In genomic region chr20:64041781-64042771, GRCh38 we compare ENCODE assay signal across 9 cellular contexts. TPM values are rescaled to one million over a fixed set of nuclear protein-coding genes. Genes with fewer than 3 reads are reported as not detected.
A peak's percentile ranks its signal among the peaks of the same experiment; 100 is the strongest.
DNase-seq lines count a peak whose midpoint lies in the region; ATAC-seq, FAIRE-seq and TF ChIP-seq lines count a peak whose summit lies in the region.
"Had no signal": no experiment of that assay in that cellular context is flagged by ENCODE, and none has a peak within 500 bp of the region (broad histone marks: within the 10 kb centered on the region; RNA-seq: fewer than 3 reads in every experiment).

No MANE protein-coding gene starts in this region.

- TF ChIP-seq POLR2A in breast epithelium (IDR thresholded peaks at IDR 0.05): no peak

- H3K27ac ChIP-seq in breast epithelium (peak overlapping the region; percentile 65 to 66), keratinocyte (ENCODE audit: control insufficient read depth, insufficient read depth, low read length) (no peak overlapping the region), urinary bladder (ENCODE audit: low read depth) (no peak overlapping the region)

- TF ChIP-seq CTCF in breast epithelium (IDR thresholded peaks at IDR 0.05) (no peak), MCF 10A (IDR thresholded peaks at IDR 0.05; ENCODE audit: unreplicated experiment) (no peak), activated B cell treated with CpG ODN at 0.5 μM for 24 hours (IDR thresholded peaks at IDR 0.05) (no peak), keratinocyte (optimal IDR thresholded peaks at IDR 0.05 in 1 of 3, IDR thresholded peaks at IDR 0.05 in 1 of 3, conservative IDR thresholded peaks at IDR 0.05 in 1 of 3; ENCODE audit: extremely low read depth in 1 of 3, insufficient read depth in 2 of 3, low read length in 3 of 3) (no peak)

- H3K4me1 ChIP-seq in breast epithelium (peaks cover 0 to 4% of the 10 kb centered on the region in 2 donors), keratinocyte (ENCODE audit: control insufficient read depth, extremely low read depth, insufficient read depth, low read length) (peaks cover 17% of the 10 kb centered on the region), urinary bladder (ENCODE audit: insufficient read depth) (peaks cover 1% of the 10 kb centered on the region)

- H3K79me2 ChIP-seq in keratinocyte (ENCODE audit: control insufficient read depth, insufficient read depth, low read length): no peaks in the 10 kb centered on the region

- H3K4me3 Mint-ChIP-seq in MCF 10A (ENCODE audit: unreplicated experiment): no peak overlapping the region
- H3K4me3 Mint-ChIP-seq in activated B cell treated with CpG ODN at 0.5 μM for 24 hours: peak overlapping the region; percentile 72

- H3K36me3 Mint-ChIP-seq in MCF 10A (ENCODE audit: insufficient read depth, unreplicated experiment) (peaks cover 7% of the 10 kb centered on the region), activated B cell treated with CpG ODN at 0.5 μM for 24 hours (ENCODE audit: low read depth) (no peaks in the 10 kb centered on the region)

- WGBS in urinary bladder: 4% methylated on average over 65 of the region's 65 CpGs

- H3K4me1 Mint-ChIP-seq in MCF 10A (ENCODE audit: insufficient read depth, unreplicated experiment) (peaks cover 27% of the 10 kb centered on the region), activated B cell treated with CpG ODN at 0.5 μM for 24 hours (peaks cover 15% of the 10 kb centered on the region)

- H3K4me3 ChIP-seq in breast epithelium: peak overlapping the region; percentile 39 to 71 (median 50)
- peak overlapping the region in 1 of 3 experiments; percentile 20 for H3K4me3 ChIP-seq in keratinocyte (ENCODE audit: control insufficient read depth in 2 of 3, extremely low read depth in 1 of 3, insufficient read depth in 2 of 3, low read depth in 1 of 3, low read length in 3 of 3)
- H3K4me3 ChIP-seq in urinary bladder (ENCODE audit: low read depth, low read length): peak overlapping the region; percentile 28

- POLR2A ChIA-PET in MCF 10A (lab: Yijun Ruan, JAX): interaction anchor here (0.7 to 3.8 kb wide), 3 partner anchors 9 to 86 kb away, joined by 3 to 26 read pairs (median 5); partner anchors contain the start of genes PRPF6, SAMD10 and UCKL1
- POLR2A ChIA-PET in activated B cell treated with CpG ODN at 0.5 μM for 24 hours (lab: Charles Lee): interaction anchor here (0.7 to 2.1 kb wide), 5 partner anchors 21 to 620 kb away, joined by 3 to 7 read pairs (median 3); partner anchors contain the start of genes OPRL1, RGS19 and TCEA2

- ATAC-seq in activated B cell treated with CpG ODN at 0.5 μM for 24 hours (ENCODE audit: low read depth): no peak

- H4K20me1 ChIP-seq in keratinocyte (ENCODE audit: control insufficient read depth, extremely low read depth, insufficient read depth, low read length): no peaks in the 10 kb centered on the region

- H3K27ac Mint-ChIP-seq in MCF 10A (ENCODE audit: low read depth, unreplicated experiment) (no peak overlapping the region), activated B cell treated with CpG ODN at 0.5 μM for 24 hours (no peak overlapping the region)

- H3K4me2 ChIP-seq in keratinocyte (ENCODE audit: control insufficient read depth, extremely low read depth, insufficient read depth, low read depth, low read length): peak overlapping the region; percentile 48

- H3K27me3 Mint-ChIP-seq in MCF 10A (ENCODE audit: insufficient read depth, unreplicated experiment): no peaks in the 10 kb centered on the region
- peaks cover 24% of the 10 kb centered on the region for H3K27me3 Mint-ChIP-seq in activated B cell treated with CpG ODN at 0.5 μM for 24 hours

- BruUV-seq in MCF 10A (replicated peaks; lab: Mats Ljungman, UMichigan): no TSS peak

- no peaks in the 10 kb centered on the region for H3K36me3 ChIP-seq in breast epithelium
- no peaks in the 10 kb centered on the region for H3K36me3 ChIP-seq in keratinocyte (ENCODE audit: control insufficient read depth in 2 of 2, extremely low read depth in 1 of 2, insufficient read depth in 2 of 2, low read length in 2 of 2)
- H3K36me3 ChIP-seq in urinary bladder (ENCODE audit: insufficient read depth): no peaks in the 10 kb centered on the region

- peaks cover 0 to 35% of the 10 kb centered on the region in 2 donors for H3K27me3 ChIP-seq in breast epithelium
- peaks cover 44% of the 10 kb centered on the region for H3K27me3 ChIP-seq in keratinocyte (ENCODE audit: control insufficient read depth, extremely low read depth, insufficient read depth, low read length)

- dilution Hi-C loops in keratinocyte (cut with MboI; ENCODE audit: extremely low pct_ligation_motif_present, low sequenced_read_pairs): no loop called here

- H3K9ac ChIP-seq in keratinocyte (ENCODE audit: control insufficient read depth, extremely low read depth, insufficient read depth, low read length): no peak overlapping the region

- intact Hi-C loops in breast epithelium (cut with DNase I; ENCODE audit: low total_unique reads) (no loop called here), MCF 10A (cut with micrococcal nuclease) (no loop called here), activated B cell treated with CpG ODN at 0.5 μM for 24 hours (cut with micrococcal nuclease) (no loop called here)

- no peak for FAIRE-seq in keratinocyte (lab: Jason Lieb, UNC)

- CTCF ChIA-PET in MCF 10A (lab: Yijun Ruan, JAX) (interaction anchor here (4.0 to 10.8 kb wide), 3 partner anchors 14 to 78 kb away, joined by 37 to 284 read pairs (median 49); partner anchors contain the start of gene TCEA2), activated B cell treated with CpG ODN at 0.5 μM for 24 hours (lab: Charles Lee) (interaction anchor here (1.3 kb wide), 1 partner anchor 27 kb away, joined by 3 read pairs; no protein-coding TSS in a partner anchor)

- H3K9me1 ChIP-seq in keratinocyte (ENCODE audit: control insufficient read depth, extremely low read depth, insufficient read depth, low read length): no peaks in the 10 kb centered on the region

- DNase-seq in breast epithelium (ENCODE audit: low spot score in 2 of 2): no peak
- DNase-seq in MCF 10A (ENCODE audit: unreplicated experiment): no peak
- no peak for DNase-seq in activated B cell treated with CpG ODN at 0.5 μM for 24 hours
- no peak for DNase-seq in keratinocyte (ENCODE audit: low read depth, low spot score)
- no peak for DNase-seq in GM03348 (ENCODE audit: low spot score)
- DNase-seq in AG08395 (ENCODE audit: low spot score): no peak
- no peak for DNase-seq in NCI-H2107 treated with DMSO at 0.1 percent for 48 hours (lab: John Stamatoyannopoulos, UW; ENCODE audit: unreplicated experiment)

- H3K9me3 ChIP-seq in breast epithelium (no peaks in the 10 kb centered on the region), keratinocyte (ENCODE audit: control insufficient read depth, low read depth, low read length) (no peaks in the 10 kb centered on the region)

- peak overlapping the region; percentile 4 for H2AFZ ChIP-seq in keratinocyte (ENCODE audit: control insufficient read depth, low read length)

- no peaks in the 10 kb centered on the region for H3K9me3 Mint-ChIP-seq in MCF 10A (ENCODE audit: unreplicated experiment)
- H3K9me3 Mint-ChIP-seq in activated B cell treated with CpG ODN at 0.5 μM for 24 hours: no peaks in the 10 kb centered on the region

RNA-seq across cellular contexts. Expression of gene C20orf204, which starts 6.1 kb away (rescaled TPM):
- 1 to 10 TPM in 2 of 3 donors, under 1 TPM in 1; 0.66 to 1.3 (median 1.1) TPM for total RNA-seq in breast epithelium
- total RNA-seq in MCF 10A (2022): 1.1 and 2.0 TPM in 2 replicates
- total RNA-seq in activated B cell treated with CpG ODN at 0.5 μM for 24 hours: 1.6 and 2.2 TPM in 2 replicates
- 0.06 to 0.08 TPM (median 0.06 TPM) in 3 replicates for polyA plus RNA-seq in keratinocyte
- not detected for polyA plus RNA-seq in keratinocyte (2011; ENCODE audit: low read depth)
- not detected in 2 replicates for polyA plus RNA-seq in keratinocyte (2011; cell fraction: cytosol; rRNA removed)
- 0.45 and 0.65 TPM in 2 replicates for polyA plus RNA-seq in keratinocyte (2011; cell fraction: nucleus; rRNA removed)
- polyA plus RNA-seq in keratinocyte (2012; ENCODE audit: low replicate concordance): 0.34 TPM in 1 of 2 replicates, not detected in the other
- 0.33 to 0.58 TPM (median 0.56 TPM) in 3 replicates for polyA minus RNA-seq in keratinocyte
- not detected for polyA minus RNA-seq in keratinocyte (2011; cell fraction: cytosol; rRNA and poly(A)+ RNA removed)
- 0.93 and 0.95 TPM in 2 replicates for polyA minus RNA-seq in keratinocyte (2011; cell fraction: nucleus; rRNA and poly(A)+ RNA removed)
- total RNA-seq in urinary bladder: 0.95 TPM
- 0.71 TPM for polyA plus RNA-seq in urinary bladder

RNA-seq across cellular contexts. Expression of gene SOX18, which starts 7.4 kb away (rescaled TPM):
- total RNA-seq in breast epithelium (1 to 10 TPM; 1.8 to 8.8 (median 3.2) TPM), MCF 10A (2022) (0.16 and 0.22 TPM in 2 replicates), activated B cell treated with CpG ODN at 0.5 μM for 24 hours (not detected in 2 replicates), urinary bladder (4.5 TPM)
- polyA plus RNA-seq in keratinocyte (not detected in 3 replicates), urinary bladder (66.0 TPM)
- polyA plus RNA-seq in keratinocyte (2011; ENCODE audit: low read depth): not detected
- polyA plus RNA-seq in keratinocyte (2011; cell fraction: cytosol; rRNA removed): not detected in 2 replicates
- not detected in 2 replicates for polyA plus RNA-seq in keratinocyte (2011; cell fraction: nucleus; rRNA removed)
- polyA plus RNA-seq in keratinocyte (2012; ENCODE audit: low replicate concordance): not detected in 2 replicates
- not detected in 3 replicates for polyA minus RNA-seq in keratinocyte
- polyA minus RNA-seq in keratinocyte (2011; cell fraction: cytosol; rRNA and poly(A)+ RNA removed): not detected
- polyA minus RNA-seq in keratinocyte (2011; cell fraction: nucleus; rRNA and poly(A)+ RNA removed): not detected in 2 replicates
- total RNA-seq: activated CD8-positive, alpha-beta memory T cell treated with anti-CD3 and anti-CD28 coated beads for 36 hours had no signal

RNA-seq across cellular contexts. Expression of gene TCEA2, which starts 20.9 kb away (rescaled TPM):
- total RNA-seq in breast epithelium (10 to 100 TPM; 23.9 to 39.4 (median 26.6) TPM), MCF 10A (2022) (30.8 and 39.7 TPM in 2 replicates), activated B cell treated with CpG ODN at 0.5 μM for 24 hours (20.3 and 20.7 TPM in 2 replicates), urinary bladder (18.2 TPM)
- polyA plus RNA-seq in keratinocyte (8.4 to 13.1 TPM (median 9.1 TPM) in 3 replicates), urinary bladder (69.0 TPM)
- polyA plus RNA-seq in keratinocyte (2011; ENCODE audit: low read depth): 13.7 TPM
- 8.2 and 17.3 TPM in 2 replicates for polyA plus RNA-seq in keratinocyte (2011; cell fraction: cytosol; rRNA removed)
- 18.8 and 30.2 TPM in 2 replicates for polyA plus RNA-seq in keratinocyte (2011; cell fraction: nucleus; rRNA removed)
- polyA plus RNA-seq in keratinocyte (2012; ENCODE audit: low replicate concordance): 20.3 and 23.0 TPM in 2 replicates
- polyA minus RNA-seq in keratinocyte: 3.8 to 21.4 TPM (median 11.6 TPM) in 3 replicates
- 15.3 TPM for polyA minus RNA-seq in keratinocyte (2011; cell fraction: cytosol; rRNA and poly(A)+ RNA removed)
- polyA minus RNA-seq in keratinocyte (2011; cell fraction: nucleus; rRNA and poly(A)+ RNA removed): 4.6 and 7.7 TPM in 2 replicates

RNA-seq across cellular contexts. Expression of gene RGS19, which starts 37.2 kb away (rescaled TPM):
- 10 to 100 TPM; 14.7 to 22.2 (median 16.4) TPM for total RNA-seq in breast epithelium
- total RNA-seq in MCF 10A (2022): 8.2 and 8.8 TPM in 2 replicates
- 45.0 and 53.4 TPM in 2 replicates for total RNA-seq in activated B cell treated with CpG ODN at 0.5 μM for 24 hours
- 11.6 to 17.4 TPM (median 11.8 TPM) in 3 replicates for polyA plus RNA-seq in keratinocyte
- polyA plus RNA-seq in keratinocyte (2011; ENCODE audit: low read depth): 1.3 TPM
- 12.3 and 23.7 TPM in 2 replicates for polyA plus RNA-seq in keratinocyte (2011; cell fraction: cytosol; rRNA removed)
- polyA plus RNA-seq in keratinocyte (2011; cell fraction: nucleus; rRNA removed): 8.4 and 13.6 TPM in 2 replicates
- polyA plus RNA-seq in keratinocyte (2012; ENCODE audit: low replicate concordance): 6.2 and 15.9 TPM in 2 replicates
- polyA minus RNA-seq in keratinocyte: 8.5 to 19.6 TPM (median 10.8 TPM) in 3 replicates
- 36.3 TPM for polyA minus RNA-seq in keratinocyte (2011; cell fraction: cytosol; rRNA and poly(A)+ RNA removed)
- 5.4 and 6.9 TPM in 2 replicates for polyA minus RNA-seq in keratinocyte (2011; cell fraction: nucleus; rRNA and poly(A)+ RNA removed)
- 7.8 TPM for total RNA-seq in urinary bladder
- polyA plus RNA-seq in urinary bladder: 11.6 TPM

RNA-seq across cellular contexts. Expression of gene OPRL1, which starts 37.8 kb away (rescaled TPM):
- total RNA-seq in breast epithelium (1 to 10 TPM; 1.6 to 3.4 (median 2.3) TPM), MCF 10A (2022) (0.12 and 0.15 TPM in 2 replicates), activated B cell treated with CpG ODN at 0.5 μM for 24 hours (1.3 and 1.4 TPM in 2 replicates), urinary bladder (1.1 TPM)
- polyA plus RNA-seq in keratinocyte (0.25 to 0.54 TPM (median 0.32 TPM) in 3 replicates), urinary bladder (0.67 TPM)
- not detected for polyA plus RNA-seq in keratinocyte (2011; ENCODE audit: low read depth)
- 0.23 and 0.48 TPM in 2 replicates for polyA plus RNA-seq in keratinocyte (2011; cell fraction: cytosol; rRNA removed)
- polyA plus RNA-seq in keratinocyte (2011; cell fraction: nucleus; rRNA removed): 0.47 and 1.0 TPM in 2 replicates
- 0.17 and 0.47 TPM in 2 replicates for polyA plus RNA-seq in keratinocyte (2012; ENCODE audit: low replicate concordance)
- polyA minus RNA-seq in keratinocyte: 0.59 to 1.2 TPM (median 0.67 TPM) in 3 replicates
- not detected for polyA minus RNA-seq in keratinocyte (2011; cell fraction: cytosol; rRNA and poly(A)+ RNA removed)
- polyA minus RNA-seq in keratinocyte (2011; cell fraction: nucleus; rRNA and poly(A)+ RNA removed): 0.53 and 0.93 TPM in 2 replicates

Comparison
In these comparisons a context has a peak if more than half of its experiments do, and no peak if none do; other contexts are left out.
1. H3K27ac ChIP-seq: peak in breast epithelium (2 of 2); none in keratinocyte (single experiment) and urinary bladder (single experiment).